ENCODE assay signal across 1 cellular context in the genomic region with DNA sequence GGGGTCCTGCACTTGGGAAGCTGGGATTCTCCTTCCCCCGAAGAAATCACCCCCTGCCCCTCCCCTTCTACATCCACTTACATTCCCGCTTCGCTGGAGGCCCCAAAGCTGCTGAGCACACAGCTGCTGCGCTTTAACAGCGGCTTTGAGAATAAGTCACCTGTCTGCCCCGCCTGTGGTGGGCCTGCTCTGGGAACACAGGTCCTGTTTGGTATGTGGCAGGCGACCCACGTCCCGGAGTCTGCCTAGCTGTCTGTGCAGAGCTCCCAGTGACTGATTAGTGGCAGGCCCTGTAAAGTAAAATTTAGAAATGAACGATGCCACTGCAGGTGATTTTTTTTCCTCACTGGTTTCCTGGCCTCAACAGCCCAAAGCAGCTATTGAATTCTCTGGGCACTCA.
TF ChIP-seq lines count a peak whose summit lies in the region.

No MANE protein-coding gene starts in this region.

TF ChIP-seq in GM23338, 12 proteins besides CTCF, POLR2A, EP300 and RAD21 (continued from another document):
- TF ChIP-seq, protein P1, sequence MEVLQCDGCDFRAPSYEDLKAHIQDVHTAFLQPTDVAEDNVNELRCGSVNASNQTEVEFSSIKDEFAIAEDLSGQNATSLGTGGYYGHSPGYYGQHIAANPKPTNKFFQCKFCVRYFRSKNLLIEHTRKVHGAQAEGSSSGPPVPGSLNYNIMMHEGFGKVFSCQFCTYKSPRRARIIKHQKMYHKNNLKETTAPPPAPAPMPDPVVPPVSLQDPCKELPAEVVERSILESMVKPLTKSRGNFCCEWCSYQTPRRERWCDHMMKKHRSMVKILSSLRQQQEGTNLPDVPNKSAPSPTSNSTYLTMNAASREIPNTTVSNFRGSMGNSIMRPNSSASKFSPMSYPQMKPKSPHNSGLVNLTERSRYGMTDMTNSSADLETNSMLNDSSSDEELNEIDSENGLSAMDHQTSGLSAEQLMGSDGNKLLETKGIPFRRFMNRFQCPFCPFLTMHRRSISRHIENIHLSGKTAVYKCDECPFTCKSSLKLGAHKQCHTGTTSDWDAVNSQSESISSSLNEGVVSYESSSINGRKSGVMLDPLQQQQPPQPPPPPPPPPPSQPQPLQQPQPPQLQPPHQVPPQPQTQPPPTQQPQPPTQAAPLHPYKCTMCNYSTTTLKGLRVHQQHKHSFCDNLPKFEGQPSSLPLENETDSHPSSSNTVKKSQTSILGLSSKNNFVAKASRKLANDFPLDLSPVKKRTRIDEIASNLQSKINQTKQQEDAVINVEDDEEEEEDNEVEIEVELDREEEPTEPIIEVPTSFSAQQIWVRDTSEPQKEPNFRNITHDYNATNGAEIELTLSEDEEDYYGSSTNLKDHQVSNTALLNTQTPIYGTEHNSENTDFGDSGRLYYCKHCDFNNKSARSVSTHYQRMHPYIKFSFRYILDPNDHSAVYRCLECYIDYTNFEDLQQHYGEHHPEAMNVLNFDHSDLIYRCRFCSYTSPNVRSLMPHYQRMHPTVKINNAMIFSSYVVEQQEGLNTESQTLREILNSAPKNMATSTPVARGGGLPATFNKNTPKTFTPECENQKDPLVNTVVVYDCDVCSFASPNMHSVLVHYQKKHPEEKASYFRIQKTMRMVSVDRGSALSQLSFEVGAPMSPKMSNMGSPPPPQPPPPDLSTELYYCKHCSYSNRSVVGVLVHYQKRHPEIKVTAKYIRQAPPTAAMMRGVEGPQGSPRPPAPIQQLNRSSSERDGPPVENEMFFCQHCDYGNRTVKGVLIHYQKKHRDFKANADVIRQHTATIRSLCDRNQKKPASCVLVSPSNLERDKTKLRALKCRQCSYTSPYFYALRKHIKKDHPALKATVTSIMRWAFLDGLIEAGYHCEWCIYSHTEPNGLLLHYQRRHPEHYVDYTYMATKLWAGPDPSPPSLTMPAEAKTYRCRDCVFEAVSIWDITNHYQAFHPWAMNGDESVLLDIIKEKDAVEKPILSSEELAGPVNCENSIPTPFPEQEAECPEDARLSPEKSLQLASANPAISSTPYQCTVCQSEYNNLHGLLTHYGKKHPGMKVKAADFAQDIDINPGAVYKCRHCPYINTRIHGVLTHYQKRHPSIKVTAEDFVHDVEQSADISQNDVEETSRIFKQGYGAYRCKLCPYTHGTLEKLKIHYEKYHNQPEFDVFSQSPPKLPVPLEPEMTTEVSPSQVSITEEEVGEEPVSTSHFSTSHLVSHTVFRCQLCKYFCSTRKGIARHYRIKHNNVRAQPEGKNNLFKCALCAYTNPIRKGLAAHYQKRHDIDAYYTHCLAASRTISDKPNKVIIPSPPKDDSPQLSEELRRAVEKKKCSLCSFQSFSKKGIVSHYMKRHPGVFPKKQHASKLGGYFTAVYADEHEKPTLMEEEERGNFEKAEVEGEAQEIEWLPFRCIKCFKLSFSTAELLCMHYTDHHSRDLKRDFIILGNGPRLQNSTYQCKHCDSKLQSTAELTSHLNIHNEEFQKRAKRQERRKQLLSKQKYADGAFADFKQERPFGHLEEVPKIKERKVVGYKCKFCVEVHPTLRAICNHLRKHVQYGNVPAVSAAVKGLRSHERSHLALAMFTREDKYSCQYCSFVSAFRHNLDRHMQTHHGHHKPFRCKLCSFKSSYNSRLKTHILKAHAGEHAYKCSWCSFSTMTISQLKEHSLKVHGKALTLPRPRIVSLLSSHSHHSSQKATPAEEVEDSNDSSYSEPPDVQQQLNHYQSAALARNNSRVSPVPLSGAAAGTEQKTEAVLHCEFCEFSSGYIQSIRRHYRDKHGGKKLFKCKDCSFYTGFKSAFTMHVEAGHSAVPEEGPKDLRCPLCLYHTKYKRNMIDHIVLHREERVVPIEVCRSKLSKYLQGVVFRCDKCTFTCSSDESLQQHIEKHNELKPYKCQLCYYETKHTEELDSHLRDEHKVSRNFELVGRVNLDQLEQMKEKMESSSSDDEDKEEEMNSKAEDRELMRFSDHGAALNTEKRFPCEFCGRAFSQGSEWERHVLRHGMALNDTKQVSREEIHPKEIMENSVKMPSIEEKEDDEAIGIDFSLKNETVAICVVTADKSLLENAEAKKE (CRISPR knock-in tag; IDR thresholded peaks at IDR 0.05): no peak
- TF ChIP-seq REST (IDR thresholded peaks at IDR 0.05; ENCODE audit: unreplicated experiment) (no peak), EZH2phosphoT487 (IDR thresholded peaks at IDR 0.05; ENCODE audit: unreplicated experiment) (no peak), STAT1 (IDR thresholded peaks at IDR 0.05; ENCODE audit: unreplicated experiment) (no peak), POLR2AphosphoS5 (IDR thresholded peaks at IDR 0.05; ENCODE audit: low read depth) (no peak), ZNF331 (CRISPR knock-in tag; IDR thresholded peaks at IDR 0.05; ENCODE audit: low read depth) (no peak), CREB1 (CRISPR knock-in tag; IDR thresholded peaks at IDR 0.05; ENCODE audit: low read depth) (no peak)
- TF ChIP-seq, protein P2, sequence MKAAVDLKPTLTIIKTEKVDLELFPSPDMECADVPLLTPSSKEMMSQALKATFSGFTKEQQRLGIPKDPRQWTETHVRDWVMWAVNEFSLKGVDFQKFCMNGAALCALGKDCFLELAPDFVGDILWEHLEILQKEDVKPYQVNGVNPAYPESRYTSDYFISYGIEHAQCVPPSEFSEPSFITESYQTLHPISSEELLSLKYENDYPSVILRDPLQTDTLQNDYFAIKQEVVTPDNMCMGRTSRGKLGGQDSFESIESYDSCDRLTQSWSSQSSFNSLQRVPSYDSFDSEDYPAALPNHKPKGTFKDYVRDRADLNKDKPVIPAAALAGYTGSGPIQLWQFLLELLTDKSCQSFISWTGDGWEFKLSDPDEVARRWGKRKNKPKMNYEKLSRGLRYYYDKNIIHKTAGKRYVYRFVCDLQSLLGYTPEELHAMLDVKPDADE (IDR thresholded peaks at IDR 0.05): no peak
